9 cellular contexts compared by ENCODE assay signal in the genomic region with DNA sequence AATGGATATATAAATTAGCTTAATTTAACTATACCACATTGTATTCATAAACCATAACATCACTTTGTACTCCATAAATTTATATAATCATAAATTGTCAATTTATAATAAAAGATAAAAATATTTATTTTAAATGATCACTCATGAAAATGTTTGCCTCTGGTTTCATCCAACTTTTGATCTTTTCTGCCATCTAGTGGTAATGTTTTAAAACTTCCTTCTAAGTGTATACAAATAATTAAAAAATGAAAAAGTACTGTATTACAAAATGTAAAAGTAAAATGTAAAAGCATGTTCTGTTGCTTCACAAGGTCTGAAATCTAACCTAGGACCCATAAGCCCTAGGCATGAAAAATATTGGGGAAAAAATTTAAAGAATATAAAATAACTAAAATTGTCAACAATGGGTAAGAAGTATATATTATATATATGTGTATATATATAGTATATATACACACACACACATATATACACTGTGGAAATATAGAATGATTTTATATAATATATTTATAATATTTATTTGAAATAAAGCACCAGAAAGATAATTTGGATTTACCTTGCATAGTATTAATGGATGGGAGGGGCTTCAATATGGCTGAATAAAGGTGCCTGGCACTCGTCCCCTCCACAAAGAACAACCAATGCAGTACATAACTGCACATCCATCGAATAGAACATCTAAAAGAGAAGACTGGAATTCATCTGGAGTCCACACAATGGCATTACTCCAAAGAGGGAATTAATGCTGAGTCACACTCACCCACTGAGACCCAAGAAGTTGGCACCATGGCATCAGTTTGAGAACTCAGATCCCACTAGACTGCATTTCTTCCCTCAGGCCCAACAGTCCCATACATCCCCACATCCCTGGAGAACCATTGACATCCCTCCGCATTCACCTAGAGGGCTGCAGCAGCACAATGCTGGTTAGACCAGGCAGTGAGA. TPM values are rescaled to one million over a fixed set of nuclear protein-coding genes. Genes with fewer than 3 reads are reported as not detected.
DNase-seq lines count a peak whose midpoint lies in the region; TF ChIP-seq lines count a peak whose summit lies in the region.
"Had no signal": no experiment of that assay in that cellular context is flagged by ENCODE, and none has a peak within 500 bp of the region (broad histone marks: within the 10 kb centered on the region; RNA-seq: fewer than 3 reads in every experiment).

No MANE protein-coding gene starts in this region.

- H3K9me3 Mint-ChIP-seq in glutamatergic neuron (ENCODE audit: unreplicated experiment), result peaks cover 3% of the 10 kb centered on the region

- H3K79me2 ChIP-seq in Loucy (ENCODE audit: insufficient read depth, low read length) (no peaks in the 10 kb centered on the region), SU-DHL-6 (ENCODE audit: insufficient read depth, low read length) (no peaks in the 10 kb centered on the region)

- 47 to 60% methylated on average over 3 of the region's 3 CpGs for WGBS in tibial nerve, 2 donors
- 45 to 64% (median 49%) methylated on average over 3 of the region's 3 CpGs for WGBS in stomach, 5 donors

- H3K4me2 ChIP-seq in Loucy (ENCODE audit: low read depth, low read length, poor library complexity, severe bottlenecking) (no peak overlapping the region), SU-DHL-6 (ENCODE audit: low read depth, low read length, poor library complexity, severe bottlenecking) (no peak overlapping the region)

- H3K4me3 ChIP-seq in Loucy (ENCODE audit: low read length, poor library complexity, severe bottlenecking) (no peak overlapping the region), SU-DHL-6 (ENCODE audit: insufficient read depth, low read length, poor library complexity, severe bottlenecking) (no peak overlapping the region), tibial nerve (no peak overlapping the region), stomach (no peak overlapping the region)

- H2AFZ ChIP-seq in Loucy (ENCODE audit: low read length) (no peak overlapping the region), SU-DHL-6 (ENCODE audit: low read depth, low read length, severe bottlenecking) (no peak overlapping the region)

- peaks cover 43% of the 10 kb centered on the region for H3K4me1 ChIP-seq in Loucy (ENCODE audit: insufficient read depth, low read length, poor library complexity, severe bottlenecking)
- peaks cover 0 to 35% (median 2%) of the 10 kb centered on the region in 4 donors for H3K4me1 ChIP-seq in tibial nerve
- peaks cover 0 to 11% (median 5%) of the 10 kb centered on the region in 4 donors for H3K4me1 ChIP-seq in stomach

- H3K27ac Mint-ChIP-seq in glutamatergic neuron (ENCODE audit: unreplicated experiment), result no peak overlapping the region
- H3K27ac Mint-ChIP-seq: memory B cell had no signal

- intact Hi-C loops in posterior cingulate gyrus (cut with DNase I) (loop anchor here (2.0 to 10.0 kb wide), 3 partner anchors 75 to 909 kb away; no protein-coding TSS in a partner anchor), stomach (cut with DNase I; ENCODE audit: low total_unique reads) (no loop called here)

- TF ChIP-seq POLR2A in tibial nerve (IDR thresholded peaks at IDR 0.05) (no peak), stomach (IDR thresholded peaks at IDR 0.05) (no peak)

- H3K9me3 ChIP-seq in Loucy (ENCODE audit: insufficient read depth, low read depth, low read length) (no peaks in the 10 kb centered on the region), SU-DHL-6 (ENCODE audit: insufficient read depth, low read length) (no peaks in the 10 kb centered on the region), tibial nerve (peaks cover 0 to 15% (median 9%) of the 10 kb centered on the region in 4 donors), stomach (no peaks in the 10 kb centered on the region)

- H3K27me3 Mint-ChIP-seq in glutamatergic neuron (ENCODE audit: unreplicated experiment), result peaks cover 3% of the 10 kb centered on the region

- H3K36me3 Mint-ChIP-seq in glutamatergic neuron (ENCODE audit: unreplicated experiment), result peaks cover 7% of the 10 kb centered on the region
- H3K36me3 Mint-ChIP-seq: memory B cell had no signal

- H3K9ac ChIP-seq in Loucy (ENCODE audit: low read depth, low read length, poor library complexity, severe bottlenecking), result no peak overlapping the region
- no peak overlapping the region for H3K9ac ChIP-seq in SU-DHL-6 (ENCODE audit: low read length)

- DNase-seq in glutamatergic neuron, result no peak
- DNase-seq in tibial nerve (ENCODE audit: low spot score in 2 of 2), result no peak
- DNase-seq in posterior cingulate gyrus, result no peak
- no peak for DNase-seq in middle frontal gyrus (ENCODE audit: extremely low spot score, low spot score)
- no peak for DNase-seq in stomach

- H3K36me3 ChIP-seq in Loucy (ENCODE audit: insufficient read depth, low read length) (no peaks in the 10 kb centered on the region), SU-DHL-6 (ENCODE audit: low read length) (no peaks in the 10 kb centered on the region; the same call in 1 of the 2 replicates), tibial nerve (no peaks in the 10 kb centered on the region), stomach (no peaks in the 10 kb centered on the region)

- H3K4me3 Mint-ChIP-seq in glutamatergic neuron (ENCODE audit: unreplicated experiment), result no peak overlapping the region
- H3K4me3 Mint-ChIP-seq: memory B cell had no signal

- H3K27ac ChIP-seq in SU-DHL-6 (ENCODE audit: low read depth, low read length) (no peak overlapping the region), tibial nerve (no peak overlapping the region), stomach (no peak overlapping the region)

- H3K27me3 ChIP-seq in Loucy (ENCODE audit: insufficient read depth, low read length, poor library complexity, severe bottlenecking) (no peaks in the 10 kb centered on the region), SU-DHL-6 (ENCODE audit: low read length) (no peaks in the 10 kb centered on the region), tibial nerve (no peaks in the 10 kb centered on the region), stomach (no peaks in the 10 kb centered on the region)

- TF ChIP-seq CTCF in GM12873 (IDR thresholded peaks at IDR 0.05; ENCODE audit: insufficient read depth, low read depth, low read length, missing control alignments) (peak; percentile 12), Loucy (conservative IDR thresholded peaks at IDR 0.05; ENCODE audit: low read length) (peak; percentile 59), SU-DHL-6 (IDR thresholded peaks at IDR 0.05; ENCODE audit: insufficient read depth, low read length, poor library complexity, severe bottlenecking) (peak; percentile 20), glutamatergic neuron (IDR thresholded peaks at IDR 0.05; ENCODE audit: partially characterized antibody, unreplicated experiment) (peak; percentile 76), tibial nerve (IDR thresholded peaks at IDR 0.05) (peak; percentile 27 to 65 (median 56)), stomach (IDR thresholded peaks at IDR 0.05) (peak in 3 of 7 experiments; percentile 37 to 58 (median 56))

- peaks cover 11% of the 10 kb centered on the region for H3K4me1 Mint-ChIP-seq in glutamatergic neuron (ENCODE audit: low read depth, unreplicated experiment)
- H3K4me1 Mint-ChIP-seq: memory B cell had no signal

- TF ChIP-seq EP300 in tibial nerve (IDR thresholded peaks at IDR 0.05) (no peak), stomach (IDR thresholded peaks at IDR 0.05) (no peak)

- H4K20me1 ChIP-seq in Loucy (ENCODE audit: insufficient read depth, low read length, poor library complexity, severe bottlenecking) (no peaks in the 10 kb centered on the region), SU-DHL-6 (ENCODE audit: low read depth, low read length) (no peaks in the 10 kb centered on the region)

- H3K9me2 ChIP-seq in Loucy (replicated peaks; ENCODE audit: low read depth, low read length) (no peaks in the 10 kb centered on the region), SU-DHL-6 (replicated peaks; ENCODE audit: insufficient read depth, low read length) (no peaks in the 10 kb centered on the region)

- H3F3A ChIP-seq in Loucy (ENCODE audit: low read depth) (no peaks in the 10 kb centered on the region), SU-DHL-6 (ENCODE audit: insufficient read depth) (no peaks in the 10 kb centered on the region)

RNA-seq across cellular contexts. Expression of gene ANXA1, which starts 32.5 kb away (rescaled TPM):
- total RNA-seq in glutamatergic neuron (ENCODE audit: unreplicated experiment) (not detected), tibial nerve (100 to 1,000 TPM; 265 to 504 (median 306) TPM), stomach (100 to 1,000 TPM in 2 of 5 donors, 10 to 100 TPM in 3; 34.2 to 168 (median 67.4) TPM)
- 1,000 to 10,000 TPM in 1 of 3 donors, 100 to 1,000 TPM in 2; 150 to 1,131 (median 155) TPM for polyA plus RNA-seq in stomach

Comparison
In these comparisons a context has a peak if more than half of its experiments do, and no peak if none do; other contexts are left out.
1. RNA of gene ANXA1, which starts 32.5 kb away (total RNA-seq): 265 to 504 TPM in tibial nerve and 34.2 to 168 TPM in stomach; not detected in glutamatergic neuron (single experiment); every median in the first group is over 10 times any median in the second.